ENCODE assay signal across 17 cellular contexts in the genomic region with DNA sequence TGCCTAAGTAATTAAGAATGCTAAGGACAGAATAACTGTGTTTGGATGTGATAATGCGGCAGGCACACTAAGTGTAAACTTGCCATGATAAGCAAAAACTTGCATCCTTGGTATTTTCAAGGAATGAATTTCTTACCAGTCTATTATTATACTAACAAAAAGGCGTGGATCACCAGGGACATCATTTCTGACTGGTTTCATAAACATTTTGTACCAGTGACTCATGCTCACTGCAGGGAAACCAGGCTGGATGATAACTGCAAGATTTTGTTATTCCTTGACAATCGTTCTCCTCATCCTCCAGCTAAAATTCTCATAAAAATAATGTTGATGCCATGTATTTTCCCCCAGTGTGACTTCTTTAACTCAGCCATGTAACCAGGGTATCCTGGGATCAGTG.
DNase-seq lines count a peak whose midpoint lies in the region; ATAC-seq and TF ChIP-seq lines count a peak whose summit lies in the region.
"Had no signal": no experiment of that assay in that cellular context is flagged by ENCODE, and none has a peak within 500 bp of the region (broad histone marks: within the 10 kb centered on the region; RNA-seq: fewer than 3 reads in every experiment).

No MANE protein-coding gene starts in this region.

- no CpG with 5 or more reads among the region's 3 CpGs for WGBS in IMR-90 (ENCODE audit: extremely low coverage in 2 of 2, insufficient read length in 1 of 2), 2 experiments

- POLR2A ChIA-PET in IMR-90 (lab: Charles Lee; ENCODE audit: unreplicated experiment) = no interaction called here

- H2AK5ac ChIP-seq in IMR-90 (ENCODE audit: low read depth, low read length) = no peak overlapping the region

- H4K8ac ChIP-seq in IMR-90 (ENCODE audit: low read depth in 2 of 2, low read length in 2 of 2) = no peak overlapping the region

- no peak overlapping the region for H2BK5ac ChIP-seq in IMR-90 (ENCODE audit: low read depth, low read length, poor library complexity, severe bottlenecking)

- no peak for TF ChIP-seq POLR2A in IMR-90 (IDR thresholded peaks at IDR 0.05; ENCODE audit: low read depth, low read length)

- ATAC-seq in IMR-90 (ENCODE audit: low read depth) = peak; percentile 96
- ATAC-seq in activated naive CD4-positive, alpha-beta T cell treated with anti-CD3 and anti-CD28 coated beads, Interleukin-2, amount 50 U/mL, for 72 hours = no peak

- H2BK15ac ChIP-seq in IMR-90 (ENCODE audit: low read depth, low read length) = no peak overlapping the region

- H3K9me3 Mint-ChIP-seq in activated naive CD4-positive, alpha-beta T cell treated with anti-CD3 and anti-CD28 coated beads, Interleukin-2, amount 50 U/mL, for 72 hours = no peaks in the 10 kb centered on the region
- H3K9me3 Mint-ChIP-seq: activated naive CD8-positive, alpha-beta T cell treated with anti-CD3 and anti-CD28 coated beads for 36 hours; dendritic cell treated with granulocyte-macrophage colony-stimulating factor and Interleukin-4, amounts not matched to agents 40 ng/mL and 50 ng/mL, for 4 days; immature natural killer cell had no signal

- peak overlapping the region; percentile 30; the same call in 1 of the 2 replicates for H2BK20ac ChIP-seq in IMR-90 (ENCODE audit: low read depth, low read length)

- H3K27me3 ChIP-seq in IMR-90 (ENCODE audit: control insufficient read depth, insufficient read depth, low read length) = no peaks in the 10 kb centered on the region
- H3K27me3 ChIP-seq in brain microvascular endothelial cell (replicated peaks) = no peaks in the 10 kb centered on the region
- H3K27me3 ChIP-seq: esophagus squamous epithelium had no signal

- TF ChIP-seq CTCF in IMR-90 (conservative IDR thresholded peaks at IDR 0.05; ENCODE audit: low read depth, low read length) = no peak
- no peak for TF ChIP-seq CTCF in brain microvascular endothelial cell (IDR thresholded peaks at IDR 0.05; ENCODE audit: low read depth, low read length, missing control alignments)

- no peak overlapping the region for H4K5ac ChIP-seq in IMR-90 (ENCODE audit: low read depth, low read length)

- no peaks in the 10 kb centered on the region for H4K20me1 ChIP-seq in IMR-90 (ENCODE audit: insufficient read depth, low read length)

- H4K91ac ChIP-seq in IMR-90 (ENCODE audit: insufficient read depth, low read depth, low read length) = no peak overlapping the region

- H3K4me2 ChIP-seq in IMR-90 (ENCODE audit: low read depth, low read length) = 0 out of 2 replicates have a peak overlapping the region, but pooled peaks have one; percentile 44

- in situ Hi-C loops in ACHN (cut with HindIII; ENCODE audit: low pct_ligation_motif_present, low pct_unique_long_range_greater_than_20kb, low sequenced_read_pairs) (no loop called here), IMR-90 (cut with MboI; ENCODE audit: low sequenced_read_pairs) (no loop called here), brain microvascular endothelial cell (cut with HindIII; ENCODE audit: low pct_ligation_motif_present, low sequenced_read_pairs) (no loop called here)

- no peak overlapping the region for H2AFZ ChIP-seq in IMR-90 (replicated peaks; ENCODE audit: low read length, poor library complexity)
- H2AFZ ChIP-seq: parathyroid adenoma had no signal

- H3K56ac ChIP-seq in IMR-90 (ENCODE audit: extremely low read depth, insufficient read depth, low read length) = no peak overlapping the region

- BruUV-seq in IMR-90 (replicated peaks; lab: Mats Ljungman, UMichigan) = no TSS peak

- dilution Hi-C loops in IMR-90 (cut with HindIII; ENCODE audit: low sequenced_read_pairs, unreplicated experiment) = no loop called here

- H3K36me3 ChIP-seq in IMR-90 (ENCODE audit: control insufficient read depth, insufficient read depth, low read length) (no peaks in the 10 kb centered on the region), brain microvascular endothelial cell (replicated peaks) (no peaks in the 10 kb centered on the region)
- H3K36me3 ChIP-seq: esophagus squamous epithelium had no signal

- no peak overlapping the region for H2AK9ac ChIP-seq in IMR-90 (replicated peaks; ENCODE audit: low read depth, low read length, poor library complexity)

- no peak overlapping the region; the same call in 1 of the 2 replicates for H3K18ac ChIP-seq in IMR-90 (ENCODE audit: low read depth, low read length)

- peaks cover 2% of the 10 kb centered on the region; the same call in 1 of the 2 replicates for H3K9me1 ChIP-seq in IMR-90 (ENCODE audit: insufficient read depth, low read length)

- peak overlapping the region; percentile 21; the same call in 1 of the 2 replicates for H2BK120ac ChIP-seq in IMR-90 (ENCODE audit: low read depth, low read length)

- no peak for TF ChIP-seq RAD21 in IMR-90 (IDR thresholded peaks at IDR 0.05; ENCODE audit: low read length)

- H3K4ac ChIP-seq in IMR-90 (ENCODE audit: low read depth, low read length) = no peak overlapping the region; the same call in 1 of the 2 replicates

- no peak overlapping the region for H3K27ac ChIP-seq in IMR-90 (ENCODE audit: insufficient read depth, low read length)
- no peak overlapping the region for H3K27ac ChIP-seq in brain microvascular endothelial cell
- H3K27ac ChIP-seq: esophagus squamous epithelium, parathyroid adenoma had no signal

- H3K4me3 ChIP-seq in IMR-90 (ENCODE audit: insufficient read depth, low read depth, low read length) (no peak overlapping the region), brain microvascular endothelial cell (ENCODE audit: low read depth, low read length) (no peak overlapping the region)
- H3K4me3 ChIP-seq: esophagus squamous epithelium had no signal

- H3K4me1 ChIP-seq in IMR-90 (ENCODE audit: control insufficient read depth, insufficient read depth, low read length) = peaks cover 6% of the 10 kb centered on the region
- H3K4me1 ChIP-seq: parathyroid adenoma had no signal

- H3K9ac ChIP-seq in IMR-90 (ENCODE audit: low read depth, low read length) = no peak overlapping the region
- H3K9ac ChIP-seq: parathyroid adenoma had no signal

- intact Hi-C loops in IMR-90 (cut with micrococcal nuclease) = no loop called here

- no peaks in the 10 kb centered on the region for H3K79me1 ChIP-seq in IMR-90 (ENCODE audit: low read depth in 1 of 2, low read length in 2 of 2)

- DNase-seq in ACHN (peak; percentile 22), IMR-90 (peak; percentile 78), brain microvascular endothelial cell (peak; percentile 76), kidney glomerular epithelial cell (lab: John Stamatoyannopoulos, UW) (peak; percentile 11), NCI-H1105 treated with DMSO at 0.1 percent for 48 hours (lab: John Stamatoyannopoulos, UW) (no peak), GF-D8 (lab: John Stamatoyannopoulos, UW) (no peak)
- no peak for DNase-seq in activated naive CD4-positive, alpha-beta T cell treated with anti-CD3 and anti-CD28 coated beads, Interleukin-2, amount 50 U/mL, for 72 hours (ENCODE audit: low spot score in 2 of 2)
- DNase-seq in activated CD4-positive, alpha-beta T cell treated with anti-CD3 and anti-CD28 coated beads for 4 hours = no peak
- DNase-seq: activated CD4-positive, CD25-positive, alpha-beta regulatory T cell; activated naive CD8-positive, alpha-beta T cell treated with anti-CD3 and anti-CD28 coated beads for 36 hours; DMS 273 treated with DMSO at 0.1 percent for 48 hours; esophagus squamous epithelium; immature natural killer cell; NCI-H1092; SW 1271 had no signal

- H3K23ac ChIP-seq in IMR-90 (ENCODE audit: low read depth, low read length) = no peak overlapping the region

- CTCF ChIA-PET in IMR-90 (lab: Yijun Ruan, JAX) = no interaction called here

- H3K14ac ChIP-seq in IMR-90 (replicated peaks; ENCODE audit: low read depth, low read length) = no peak overlapping the region

- no peak overlapping the region for H3K27ac Mint-ChIP-seq in activated naive CD4-positive, alpha-beta T cell treated with anti-CD3 and anti-CD28 coated beads, Interleukin-2, amount 50 U/mL, for 72 hours
- H3K27ac Mint-ChIP-seq: activated naive CD8-positive, alpha-beta T cell treated with anti-CD3 and anti-CD28 coated beads for 36 hours; dendritic cell treated with granulocyte-macrophage colony-stimulating factor and Interleukin-4, amounts not matched to agents 40 ng/mL and 50 ng/mL, for 4 days; immature natural killer cell had no signal

- H3K9me3 ChIP-seq in IMR-90 (ENCODE audit: control insufficient read depth, insufficient read depth, low read length) = no peaks in the 10 kb centered on the region
- H3K9me3 ChIP-seq: esophagus squamous epithelium had no signal

- no peaks in the 10 kb centered on the region for H3K36me3 Mint-ChIP-seq in activated naive CD4-positive, alpha-beta T cell treated with anti-CD3 and anti-CD28 coated beads, Interleukin-2, amount 50 U/mL, for 72 hours
- H3K36me3 Mint-ChIP-seq: activated naive CD8-positive, alpha-beta T cell treated with anti-CD3 and anti-CD28 coated beads for 36 hours; immature natural killer cell had no signal

TF ChIP-seq in IMR-90, 13 proteins besides CTCF, POLR2A, EP300 and RAD21:
- TF ChIP-seq ELK1 (IDR thresholded peaks at IDR 0.05; ENCODE audit: borderline replicate concordance, low read depth, low read length) (no peak), FOS (IDR thresholded peaks at IDR 0.05; ENCODE audit: low read depth, low read length) (peak; percentile 70), MAFK (IDR thresholded peaks at IDR 0.05; ENCODE audit: low read depth, low read length) (peak; percentile 64)

Comparison
In these comparisons a context has a peak if more than half of its experiments do, and no peak if none do; other contexts are left out.
1. DNase-seq: peak in ACHN (single experiment), IMR-90 (single experiment), brain microvascular endothelial cell (single experiment) and kidney glomerular epithelial cell (single experiment); none in NCI-H1105 treated with DMSO at 0.1 percent for 48 hours (single experiment), activated naive CD4-positive, alpha-beta T cell treated with anti-CD3 and anti-CD28 coated beads, Interleukin-2, amount 50 U/mL, for 72 hours (0 of 2), GF-D8 (single experiment) and activated CD4-positive, alpha-beta T cell treated with anti-CD3 and anti-CD28 coated beads for 4 hours (0 of 2).